Comparison of ENCODE assay signal across 18 cellular contexts in genomic region chr17:61477204-61477834, GRCh38. TPM values are rescaled to one million over a fixed set of nuclear protein-coding genes. Genes with fewer than 3 reads are reported as not detected.
"Had no signal": no experiment of that assay in that cellular context is flagged by ENCODE, and none has a peak within 500 bp of the region (broad histone marks: within the 10 kb centered on the region; RNA-seq: fewer than 3 reads in every experiment).

No MANE protein-coding gene starts in this region.

- H3K9me3 Mint-ChIP-seq: activated CD4-positive, alpha-beta T cell treated with anti-CD3 and anti-CD28 coated beads, Interleukin-2, amount 10 ng/mL, durations not matched to agents 7 days and 5 days; activated naive CD4-positive, alpha-beta T cell treated with anti-CD3 and anti-CD28 coated beads for 36 hours; activated naive CD8-positive, alpha-beta T cell treated with anti-CD3 and anti-CD28 coated beads, Interleukin-2, amount 50 U/mL, for 24 hours; neural crest cell; stimulated activated naive B cell treated with anti-CD40 and anti-IgM and Interleukin-4, amounts not matched to agents 10 μg/mL and 1 μg/mL and 100 μg/mL, for 72 hours had no signal

- H3K27ac ChIP-seq: sigmoid colon, tibial artery had no signal

- H3K27ac Mint-ChIP-seq: activated CD4-positive, alpha-beta T cell treated with anti-CD3 and anti-CD28 coated beads, Interleukin-2, amount 10 ng/mL, durations not matched to agents 7 days and 5 days; activated naive CD4-positive, alpha-beta T cell treated with anti-CD3 and anti-CD28 coated beads for 36 hours; activated naive CD8-positive, alpha-beta T cell treated with anti-CD3 and anti-CD28 coated beads, Interleukin-2, amount 50 U/mL, for 24 hours; stimulated activated naive B cell treated with anti-CD40 and anti-IgM and Interleukin-4, amounts not matched to agents 10 μg/mL and 1 μg/mL and 100 μg/mL, for 72 hours had no signal

- H3K4me3 ChIP-seq: lung, sigmoid colon, tibial artery had no signal

- H3K4me1 ChIP-seq: tibial artery had no signal

- H3K9me3 ChIP-seq: sigmoid colon, tibial artery had no signal

- DNase-seq: activated CD4-positive, alpha-beta T cell treated with anti-CD3 and anti-CD28 coated beads, Interleukin-2, amount 10 ng/mL, durations not matched to agents 7 days and 5 days; activated naive CD4-positive, alpha-beta T cell treated with anti-CD3 and anti-CD28 coated beads for 36 hours; activated naive CD8-positive, alpha-beta T cell treated with anti-CD3 and anti-CD28 coated beads, Interleukin-2, amount 50 U/mL, for 24 hours; dermis blood vessel endothelial cell; erythroblast; midbrain; stimulated activated CD4-positive, alpha-beta T cell treated with anti-CD3 and anti-CD28 coated beads, Interleukin-2, amount 100 ng/mL, for 48 hours; stimulated activated naive B cell treated with anti-CD40 and anti-IgM and Interleukin-4, amounts not matched to agents 10 μg/mL and 1 μg/mL and 100 μg/mL, for 72 hours; SW 1271 had no signal

- FAIRE-seq: astrocyte, bronchial epithelial cell had no signal

- ATAC-seq: activated naive CD8-positive, alpha-beta T cell treated with anti-CD3 and anti-CD28 coated beads, Interleukin-2, amount 50 U/mL, for 24 hours; stimulated activated naive B cell treated with anti-CD40 and anti-IgM and Interleukin-4, amounts not matched to agents 10 μg/mL and 1 μg/mL and 100 μg/mL, for 72 hours had no signal

- H3K4me3 Mint-ChIP-seq: activated CD4-positive, alpha-beta T cell treated with anti-CD3 and anti-CD28 coated beads, Interleukin-2, amount 10 ng/mL, durations not matched to agents 7 days and 5 days; activated naive CD4-positive, alpha-beta T cell treated with anti-CD3 and anti-CD28 coated beads for 36 hours; activated naive CD8-positive, alpha-beta T cell treated with anti-CD3 and anti-CD28 coated beads, Interleukin-2, amount 50 U/mL, for 24 hours; neural crest cell; stimulated activated naive B cell treated with anti-CD40 and anti-IgM and Interleukin-4, amounts not matched to agents 10 μg/mL and 1 μg/mL and 100 μg/mL, for 72 hours had no signal

- H3K36me3 Mint-ChIP-seq: stimulated activated naive B cell treated with anti-CD40 and anti-IgM and Interleukin-4, amounts not matched to agents 10 μg/mL and 1 μg/mL and 100 μg/mL, for 72 hours had no signal

- H3K36me3 ChIP-seq: sigmoid colon, tibial artery had no signal

- H3K4me1 Mint-ChIP-seq: activated CD4-positive, alpha-beta T cell treated with anti-CD3 and anti-CD28 coated beads, Interleukin-2, amount 10 ng/mL, durations not matched to agents 7 days and 5 days; activated naive CD8-positive, alpha-beta T cell treated with anti-CD3 and anti-CD28 coated beads, Interleukin-2, amount 50 U/mL, for 24 hours; neural crest cell; stimulated activated naive B cell treated with anti-CD40 and anti-IgM and Interleukin-4, amounts not matched to agents 10 μg/mL and 1 μg/mL and 100 μg/mL, for 72 hours had no signal

RNA-seq across cellular contexts. Expression of gene TBX4, which starts 25.1 kb away (rescaled TPM):
- total RNA-seq: activated CD4-positive, alpha-beta T cell treated with anti-CD3 and anti-CD28 coated beads, Interleukin-2, amount 10 ng/mL, durations not matched to agents 7 days and 5 days; activated naive CD4-positive, alpha-beta T cell treated with anti-CD3 and anti-CD28 coated beads for 36 hours; bronchial epithelial cell; cerebellum; dermis blood vessel endothelial cell; neural crest cell; osteoblast; sigmoid colon; T-helper 2 cell treated with Interferon-gamma antibody and Interleukin-4, amounts not matched to agents 100 ng/mL and 5 ng/mL, for 36 hours had no signal
- polyA plus RNA-seq: sigmoid colon had no signal
